In genomic region chr17:8376302-8377067, GRCh38 we compare ENCODE assay signal across 8 cellular contexts.
A peak's percentile ranks its signal among the peaks of the same experiment; 100 is the strongest.
DNase-seq lines count a peak whose midpoint lies in the region; ATAC-seq and TF ChIP-seq lines count a peak whose summit lies in the region.

Gene KRABD2, minus strand, starts transcription at chr17:8376704.

- H3K27me3 ChIP-seq in HAP-1 (ENCODE audit: low read depth), result no peaks in the 10 kb centered on the region
- H3K27me3 ChIP-seq in SU-DHL-6 (ENCODE audit: low read length), result no peaks in the 10 kb centered on the region
- H3K27me3 ChIP-seq in parathyroid adenoma (ENCODE audit: control insufficient read depth, insufficient read depth, low read length), result no peaks in the 10 kb centered on the region
- H3K27me3 ChIP-seq in tibial artery, result no peaks in the 10 kb centered on the region

- peak; percentile 97 for ATAC-seq in activated naive CD8-positive, alpha-beta T cell treated with anti-CD3 and anti-CD28 coated beads, Interleukin-2, amount 50 U/mL, for 24 hours

- H3K9me3 ChIP-seq in HAP-1 (no peaks in the 10 kb centered on the region), SU-DHL-6 (ENCODE audit: insufficient read depth, low read length) (no peaks in the 10 kb centered on the region), parathyroid adenoma (ENCODE audit: control insufficient read depth, low read length) (no peaks in the 10 kb centered on the region), tibial artery (no peaks in the 10 kb centered on the region)

- H3K9me3 Mint-ChIP-seq in activated naive CD8-positive, alpha-beta T cell treated with anti-CD3 and anti-CD28 coated beads, Interleukin-2, amount 50 U/mL, for 24 hours, result no peaks in the 10 kb centered on the region

- peaks cover 58% of the 10 kb centered on the region for H3K36me3 Mint-ChIP-seq in activated naive CD8-positive, alpha-beta T cell treated with anti-CD3 and anti-CD28 coated beads, Interleukin-2, amount 50 U/mL, for 24 hours (ENCODE audit: low read depth)

- H2AFZ ChIP-seq in SU-DHL-6 (ENCODE audit: low read depth, low read length, severe bottlenecking) (no peak within 1 kb of the TSS), parathyroid adenoma (peak within 1 kb of the TSS; percentile 82)

- DNase-seq in ELR (ENCODE audit: low read depth) (peak; percentile 93), HAP-1 (ENCODE audit: low spot score in 2 of 2) (peak; percentile 89 to 98), NCI-H1048 (lab: John Stamatoyannopoulos, UW) (peak; percentile 76), cardiac septum (ENCODE audit: low spot score) (peak; percentile 96), tibial artery (peak; percentile 82 to 92)
- DNase-seq in activated naive CD8-positive, alpha-beta T cell treated with anti-CD3 and anti-CD28 coated beads, Interleukin-2, amount 50 U/mL, for 24 hours, result peak; percentile 97

- peak within 1 kb of the TSS; percentile 99 for H3K27ac Mint-ChIP-seq in activated naive CD8-positive, alpha-beta T cell treated with anti-CD3 and anti-CD28 coated beads, Interleukin-2, amount 50 U/mL, for 24 hours

- intact Hi-C loops in cardiac septum (cut with DNase I), result loop anchor here (10.0 kb wide), 1 partner anchor 152 kb away; no protein-coding TSS in a partner anchor
- intact Hi-C loops in tibial artery (cut with DNase I; ENCODE audit: low total_unique reads), result no loop called here

- H3K27ac ChIP-seq in SU-DHL-6 (ENCODE audit: low read depth, low read length) (peak within 1 kb of the TSS; percentile 51), parathyroid adenoma (peak within 1 kb of the TSS; percentile 84), tibial artery (peak within 1 kb of the TSS; percentile 81 to 89)

- peaks cover 61% of the 10 kb centered on the region for H3K4me1 Mint-ChIP-seq in activated naive CD8-positive, alpha-beta T cell treated with anti-CD3 and anti-CD28 coated beads, Interleukin-2, amount 50 U/mL, for 24 hours

- in situ Hi-C loops in HAP-1 (cut with MboI; ENCODE audit: low sequenced_read_pairs), result no loop called here

- no peaks in the 10 kb centered on the region for H3K9me2 ChIP-seq in SU-DHL-6 (replicated peaks; ENCODE audit: insufficient read depth, low read length)

- peaks cover 18% of the 10 kb centered on the region for H4K20me1 ChIP-seq in SU-DHL-6 (ENCODE audit: low read depth, low read length)

- H3K4me3 ChIP-seq in HAP-1, result peak within 1 kb of the TSS; percentile 48
- H3K4me3 ChIP-seq in SU-DHL-6 (ENCODE audit: insufficient read depth, low read length, poor library complexity, severe bottlenecking), result peak within 1 kb of the TSS; percentile 45
- peak within 1 kb of the TSS; percentile 99 for H3K4me3 ChIP-seq in parathyroid adenoma (ENCODE audit: low read depth, low read length)
- H3K4me3 ChIP-seq in tibial artery, result peak within 1 kb of the TSS; percentile 67 to 79

- H3K36me3 ChIP-seq in HAP-1 (replicated peaks), result peaks cover 51% of the 10 kb centered on the region
- peaks cover 35% of the 10 kb centered on the region for H3K36me3 ChIP-seq in SU-DHL-6 (ENCODE audit: low read length)
- H3K36me3 ChIP-seq in parathyroid adenoma (ENCODE audit: control insufficient read depth, insufficient read depth, low read length), result no peaks in the 10 kb centered on the region
- peaks cover 38 to 45% (median 44%) of the 10 kb centered on the region in 3 donors for H3K36me3 ChIP-seq in tibial artery

- H3K27me3 Mint-ChIP-seq in activated naive CD8-positive, alpha-beta T cell treated with anti-CD3 and anti-CD28 coated beads, Interleukin-2, amount 50 U/mL, for 24 hours, result no peaks in the 10 kb centered on the region

- H3K4me2 ChIP-seq in SU-DHL-6 (ENCODE audit: low read depth, low read length, poor library complexity, severe bottlenecking) (peak within 1 kb of the TSS; percentile 56), parathyroid adenoma (ENCODE audit: low read length) (peak within 1 kb of the TSS; percentile 98)

- peak within 1 kb of the TSS; percentile 85 for H3K4me3 Mint-ChIP-seq in activated naive CD8-positive, alpha-beta T cell treated with anti-CD3 and anti-CD28 coated beads, Interleukin-2, amount 50 U/mL, for 24 hours

- TF ChIP-seq CTCF in SU-DHL-6 (IDR thresholded peaks at IDR 0.05; ENCODE audit: insufficient read depth, low read length, poor library complexity, severe bottlenecking) (peak; percentile 34), parathyroid adenoma (IDR thresholded peaks at IDR 0.05) (peak; percentile 70), tibial artery (IDR thresholded peaks at IDR 0.05) (peak; percentile 42 to 58)

- H3F3A ChIP-seq in SU-DHL-6 (ENCODE audit: insufficient read depth), result peaks cover 49% of the 10 kb centered on the region

- H3K9ac ChIP-seq in SU-DHL-6 (ENCODE audit: low read length) (peak within 1 kb of the TSS; percentile 62), parathyroid adenoma (peak within 1 kb of the TSS; percentile 13)

- H3K79me2 ChIP-seq in SU-DHL-6 (ENCODE audit: insufficient read depth, low read length) (peaks cover 18% of the 10 kb centered on the region), parathyroid adenoma (peaks cover 6% of the 10 kb centered on the region)

- H3K4me1 ChIP-seq in HAP-1 (peaks cover 17% of the 10 kb centered on the region), parathyroid adenoma (peaks cover 8% of the 10 kb centered on the region), tibial artery (peaks cover 0 to 33% (median 24%) of the 10 kb centered on the region in 4 donors)

Comparison
In these comparisons a context has a peak if more than half of its experiments do, and no peak if none do; other contexts are left out.
1. Peak in every context shown above with its lines: DNase-seq, ATAC-seq, H3K4me3 ChIP-seq and H3K27ac ChIP-seq.
2. H3K4me3 ChIP-seq: peak in every context shown above with its lines; median percentile 99 in parathyroid adenoma; 73 in tibial artery; 48 in HAP-1; 45 in SU-DHL-6.